In the genomic region with DNA sequence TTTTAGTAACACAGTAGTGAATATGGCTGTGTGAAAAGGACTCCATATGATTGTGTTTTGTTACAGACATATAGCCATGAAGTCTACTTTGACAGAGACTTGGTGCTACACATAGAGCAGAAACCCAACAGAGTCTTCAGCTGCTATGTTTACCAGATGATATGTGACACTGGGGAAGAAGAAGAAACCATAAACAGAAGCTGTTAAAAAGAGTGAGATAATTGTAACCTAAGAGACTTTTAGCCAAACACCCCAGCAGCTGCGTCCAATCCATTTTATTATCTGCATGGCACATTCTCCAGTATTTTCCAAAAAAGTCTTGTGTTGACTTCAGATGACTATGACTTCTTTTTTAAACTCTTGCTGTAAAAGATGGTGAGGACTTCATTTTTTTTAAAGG, we compare ENCODE assay signal across 30 cellular contexts.
"Had no signal": no experiment of that assay in that cellular context is flagged by ENCODE, and none has a peak within 500 bp of the region (broad histone marks: within the 10 kb centered on the region; RNA-seq: fewer than 3 reads in every experiment).

No MANE protein-coding gene starts in this region.

- H3K9me3 ChIP-seq: breast epithelium, heart left ventricle, left ventricle myocardium inferior, mucosa of descending colon, thoracic aorta had no signal

- DNase-seq: activated CD4-positive, alpha-beta memory T cell treated with anti-CD3 and anti-CD28 coated beads, Interleukin-2, amount 10 ng/mL, durations not matched to agents 7 days and 5 days; activated CD4-positive, alpha-beta T cell treated with anti-CD3 and anti-CD28 coated beads for 1 hour; activated CD4-positive, alpha-beta T cell treated with anti-CD3 and anti-CD28 coated beads, Interleukin-2, amount 10 ng/mL, durations not matched to agents 7 days and 5 days; activated gamma-delta T cell treated with Interleukin-2 at 50 U/mL for 16 hours; activated T-cell treated with anti-CD3 and anti-CD28 coated beads, Interleukin-2, amount 50 U/mL, for 4 hours; endodermal cell; foreskin keratinocyte; heart left ventricle; left ventricle myocardium inferior; mucosa of descending colon; naive B cell; posterior cingulate gyrus; right cardiac atrium; stimulated activated CD4-positive, alpha-beta T cell treated with anti-CD3 and anti-CD28 coated beads, Interleukin-2, amount 100 ng/mL, for 24 hours; stimulated activated naive CD4-positive, alpha-beta T cell treated with Interleukin-2 at 50 U/mL for 16 hours; T-helper 2 cell; trophoblast cell had no signal

- H3K27me3 Mint-ChIP-seq: activated CD4-positive, alpha-beta memory T cell treated with anti-CD3 and anti-CD28 coated beads, Interleukin-2, amount 10 ng/mL, durations not matched to agents 7 days and 5 days; activated CD4-positive, alpha-beta T cell treated with anti-CD3 and anti-CD28 coated beads, Interleukin-2, amount 10 ng/mL, durations not matched to agents 7 days and 5 days; activated T-helper 17 cell treated with anti-CD3 and anti-CD28 coated beads, Interleukin-2, amount 50 U/mL, for 72 hours; central memory CD8-positive, alpha-beta T cell; dendritic cell treated with granulocyte-macrophage colony-stimulating factor and Interleukin-4, amounts not matched to agents 40 ng/mL and 50 ng/mL, for 4 days; naive B cell had no signal

- H3K27me3 ChIP-seq: breast epithelium, foreskin keratinocyte, heart left ventricle, neural progenitor cell had no signal

- FAIRE-seq: islet of Langerhans, urothelium cell line had no signal

- H3K27ac ChIP-seq: breast epithelium, foreskin keratinocyte, heart left ventricle, left ventricle myocardium inferior, neural progenitor cell, skin epidermis, thoracic aorta had no signal

- H3K4me3 ChIP-seq: breast epithelium, heart left ventricle, left ventricle myocardium inferior, lung, mucosa of descending colon, neural progenitor cell, skin epidermis, thoracic aorta had no signal

- ATAC-seq: activated naive CD4-positive, alpha-beta T cell treated with anti-CD3 and anti-CD28 coated beads, Interleukin-2, amount 50 U/mL, for 72 hours; activated T-cell treated with anti-CD3 and anti-CD28 coated beads, Interleukin-2, amount 50 U/mL, for 4 hours; activated T-helper 17 cell treated with anti-CD3 and anti-CD28 coated beads, Interleukin-2, amount 50 U/mL, for 72 hours; esophagus mucosa; foreskin keratinocyte; heart left ventricle; mucosa of descending colon; right cardiac atrium; WTC11 had no signal

- H3K4me1 ChIP-seq: breast epithelium, foreskin keratinocyte, heart left ventricle, left ventricle myocardium inferior had no signal

- H3K4me1 Mint-ChIP-seq: naive B cell, neural progenitor cell had no signal

- H3K27ac Mint-ChIP-seq: activated CD4-positive, alpha-beta memory T cell treated with anti-CD3 and anti-CD28 coated beads, Interleukin-2, amount 10 ng/mL, durations not matched to agents 7 days and 5 days; activated CD4-positive, alpha-beta T cell treated with anti-CD3 and anti-CD28 coated beads, Interleukin-2, amount 10 ng/mL, durations not matched to agents 7 days and 5 days; activated naive CD4-positive, alpha-beta T cell treated with anti-CD3 and anti-CD28 coated beads, Interleukin-2, amount 50 U/mL, for 72 hours; activated T-helper 17 cell treated with anti-CD3 and anti-CD28 coated beads, Interleukin-2, amount 50 U/mL, for 72 hours; dendritic cell treated with granulocyte-macrophage colony-stimulating factor and Interleukin-4, amounts not matched to agents 40 ng/mL and 50 ng/mL, for 4 days; endodermal cell; neural progenitor cell; WTC11 had no signal

- H3K4me3 Mint-ChIP-seq: activated CD4-positive, alpha-beta memory T cell treated with anti-CD3 and anti-CD28 coated beads, Interleukin-2, amount 10 ng/mL, durations not matched to agents 7 days and 5 days; activated CD4-positive, alpha-beta T cell treated with anti-CD3 and anti-CD28 coated beads, Interleukin-2, amount 10 ng/mL, durations not matched to agents 7 days and 5 days; activated T-cell treated with anti-CD3 and anti-CD28 coated beads, Interleukin-2, amount 50 U/mL, for 4 hours; activated T-helper 17 cell treated with anti-CD3 and anti-CD28 coated beads, Interleukin-2, amount 50 U/mL, for 72 hours; central memory CD8-positive, alpha-beta T cell; dendritic cell treated with granulocyte-macrophage colony-stimulating factor and Interleukin-4, amounts not matched to agents 40 ng/mL and 50 ng/mL, for 4 days; endodermal cell; naive B cell; neural progenitor cell; WTC11 had no signal

- H3K36me3 ChIP-seq: breast epithelium, neural progenitor cell, thoracic aorta had no signal

- H3K9me3 Mint-ChIP-seq: activated CD4-positive, alpha-beta memory T cell treated with anti-CD3 and anti-CD28 coated beads, Interleukin-2, amount 10 ng/mL, durations not matched to agents 7 days and 5 days; activated CD4-positive, alpha-beta T cell treated with anti-CD3 and anti-CD28 coated beads, Interleukin-2, amount 10 ng/mL, durations not matched to agents 7 days and 5 days; activated naive CD4-positive, alpha-beta T cell treated with anti-CD3 and anti-CD28 coated beads, Interleukin-2, amount 50 U/mL, for 72 hours; activated T-cell treated with anti-CD3 and anti-CD28 coated beads, Interleukin-2, amount 50 U/mL, for 4 hours; activated T-helper 17 cell treated with anti-CD3 and anti-CD28 coated beads, Interleukin-2, amount 50 U/mL, for 72 hours; central memory CD8-positive, alpha-beta T cell; dendritic cell treated with granulocyte-macrophage colony-stimulating factor and Interleukin-4, amounts not matched to agents 40 ng/mL and 50 ng/mL, for 4 days; endodermal cell; naive B cell; neural progenitor cell; WTC11 had no signal
